1 cellular context compared by ENCODE assay signal in genomic region chr4:189802884-189803283, GRCh38.
TF ChIP-seq lines count a peak whose summit lies in the region.

No MANE protein-coding gene starts in this region.

TF ChIP-seq in HCT116, 20 proteins besides CTCF, POLR2A, EP300 and RAD21 (continued from another document):
- no peak for TF ChIP-seq REST (IDR thresholded peaks at IDR 0.05; ENCODE audit: low read depth)
- TF ChIP-seq CEBPB (IDR thresholded peaks at IDR 0.05; ENCODE audit: low read depth), result no peak
- no peak for TF ChIP-seq ATF3 (IDR thresholded peaks at IDR 0.05)
- TF ChIP-seq TCF7L2 (IDR thresholded peaks at IDR 0.05; ENCODE audit: borderline replicate concordance, extremely low read depth, insufficient read depth, insufficient read length), result no peak
- TF ChIP-seq SP1 (IDR thresholded peaks at IDR 0.05; ENCODE audit: low read depth), result no peak
- no peak for TF ChIP-seq FOSL1 (IDR thresholded peaks at IDR 0.05; ENCODE audit: low read depth)
- TF ChIP-seq ZFX (IDR thresholded peaks at IDR 0.05), result no peak
- TF ChIP-seq ZBTB33 (IDR thresholded peaks at IDR 0.05; ENCODE audit: extremely low read depth, insufficient replicate concordance, low read length), result no peak
- TF ChIP-seq JUND (IDR thresholded peaks at IDR 0.05), result no peak
- TF ChIP-seq EGR1 (IDR thresholded peaks at IDR 0.05; ENCODE audit: low read depth), result no peak
- TF ChIP-seq YY1 (IDR thresholded peaks at IDR 0.05; ENCODE audit: extremely low read depth, insufficient replicate concordance, low read depth, low read length), result no peak
- TF ChIP-seq POLR2AphosphoS5 (IDR thresholded peaks at IDR 0.05; ENCODE audit: low read depth, low read length), result no peak
- no peak for TF ChIP-seq EZH2 (IDR thresholded peaks at IDR 0.05)
- no peak for TF ChIP-seq ELF1 (IDR thresholded peaks at IDR 0.05; ENCODE audit: borderline replicate concordance, low read depth)
- no peak for TF ChIP-seq CBX3 (IDR thresholded peaks at IDR 0.05; ENCODE audit: low read depth)
- TF ChIP-seq SRF (IDR thresholded peaks at IDR 0.05; ENCODE audit: low read depth), result no peak
- no peak for TF ChIP-seq SIN3A (IDR thresholded peaks at IDR 0.05; ENCODE audit: low read depth)
